12 cellular contexts compared by ENCODE assay signal in genomic region chr4:10158355-10158942, GRCh38. TPM values are rescaled to one million over a fixed set of nuclear protein-coding genes. Genes with fewer than 3 reads are reported as not detected.
DNase-seq lines count a peak whose midpoint lies in the region; ATAC-seq, FAIRE-seq and TF ChIP-seq lines count a peak whose summit lies in the region.
"Had no signal": no experiment of that assay in that cellular context is flagged by ENCODE, and none has a peak within 500 bp of the region (broad histone marks: within the 10 kb centered on the region; RNA-seq: fewer than 3 reads in every experiment).

No MANE protein-coding gene starts in this region.

- no peaks in the 10 kb centered on the region for H3K9me3 Mint-ChIP-seq in Calu3 (ENCODE audit: low read depth, unreplicated experiment)
- no peaks in the 10 kb centered on the region for H3K9me3 Mint-ChIP-seq in stimulated activated memory B cell treated with anti-CD40 and anti-IgM and Interleukin-4, amounts not matched to agents 10 μg/mL and 1 μg/mL and 100 μg/mL, for 72 hours

- peaks cover 20% of the 10 kb centered on the region for H3K27me3 Mint-ChIP-seq in Calu3 (ENCODE audit: unreplicated experiment)
- peaks cover 17% of the 10 kb centered on the region for H3K27me3 Mint-ChIP-seq in stimulated activated memory B cell treated with anti-CD40 and anti-IgM and Interleukin-4, amounts not matched to agents 10 μg/mL and 1 μg/mL and 100 μg/mL, for 72 hours

- H3K36me3 ChIP-seq in adipocyte (ENCODE audit: control insufficient read depth, insufficient read depth, low read length, severe bottlenecking) (no peaks in the 10 kb centered on the region), rectal smooth muscle tissue (ENCODE audit: control insufficient read depth, insufficient read depth, low read length) (no peaks in the 10 kb centered on the region)

- no peak overlapping the region for H3K27ac Mint-ChIP-seq in Calu3 (ENCODE audit: unreplicated experiment)
- no peak overlapping the region for H3K27ac Mint-ChIP-seq in stimulated activated memory B cell treated with anti-CD40 and anti-IgM and Interleukin-4, amounts not matched to agents 10 μg/mL and 1 μg/mL and 100 μg/mL, for 72 hours

- H3K36me3 Mint-ChIP-seq in Calu3 (ENCODE audit: insufficient read depth, unreplicated experiment): no peaks in the 10 kb centered on the region
- no peaks in the 10 kb centered on the region for H3K36me3 Mint-ChIP-seq in stimulated activated memory B cell treated with anti-CD40 and anti-IgM and Interleukin-4, amounts not matched to agents 10 μg/mL and 1 μg/mL and 100 μg/mL, for 72 hours

- no peak overlapping the region for H3K4me3 Mint-ChIP-seq in Calu3 (ENCODE audit: low read depth, unreplicated experiment)
- no peak overlapping the region for H3K4me3 Mint-ChIP-seq in stimulated activated memory B cell treated with anti-CD40 and anti-IgM and Interleukin-4, amounts not matched to agents 10 μg/mL and 1 μg/mL and 100 μg/mL, for 72 hours

- no TSS peak for BruUV-seq in Calu3 (replicated peaks; lab: Mats Ljungman, UMichigan)

- no peaks in the 10 kb centered on the region for H3K4me1 Mint-ChIP-seq in Calu3 (ENCODE audit: low read depth, unreplicated experiment)
- H3K4me1 Mint-ChIP-seq in stimulated activated memory B cell treated with anti-CD40 and anti-IgM and Interleukin-4, amounts not matched to agents 10 μg/mL and 1 μg/mL and 100 μg/mL, for 72 hours: peaks cover 7% of the 10 kb centered on the region

- H3K4me3 ChIP-seq in adipocyte (ENCODE audit: low read length) (no peak overlapping the region), fibroblast of villous mesenchyme (ENCODE audit: low read depth, low read length) (no peak overlapping the region), rectal smooth muscle tissue (ENCODE audit: low read length) (no peak overlapping the region)
- H3K4me3 ChIP-seq: coronary artery, PC-9, SK-N-MC, skin epidermis had no signal

- CTCF ChIA-PET in Calu3 (lab: Charles Lee): interaction anchor here (0.6 to 1.8 kb wide), 10 partner anchors 9 to 415 kb away, joined by 3 to 7 read pairs (median 3); no protein-coding TSS in a partner anchor

- peak overlapping the region; percentile 29 for H3K27ac ChIP-seq in rectal smooth muscle tissue (ENCODE audit: low read depth, low read length)
- H3K27ac ChIP-seq: coronary artery, PC-9, SK-N-MC had no signal

- no peaks in the 10 kb centered on the region for H3K9me3 ChIP-seq in adipocyte (ENCODE audit: control insufficient read depth, low read length)

- peaks cover 27% of the 10 kb centered on the region for H3K27me3 ChIP-seq in adipocyte (replicated peaks; ENCODE audit: control insufficient read depth, insufficient read depth, low read length)
- H3K27me3 ChIP-seq in rectal smooth muscle tissue (ENCODE audit: control insufficient read depth, insufficient read depth, low read length): no peaks in the 10 kb centered on the region

- no peak for TF ChIP-seq CTCF in Calu3 (IDR thresholded peaks at IDR 0.05; ENCODE audit: unreplicated experiment)
- no peak for TF ChIP-seq CTCF in fibroblast of villous mesenchyme (IDR thresholded peaks at IDR 0.05; ENCODE audit: insufficient read depth, low read depth, low read length)

- H3K4me1 ChIP-seq in adipocyte (ENCODE audit: control insufficient read depth, insufficient read depth, low read length): peaks cover 8% of the 10 kb centered on the region
- H3K4me1 ChIP-seq in rectal smooth muscle tissue (ENCODE audit: control insufficient read depth, insufficient read depth, low read length): peaks cover 12% of the 10 kb centered on the region

- H3K9ac ChIP-seq in adipocyte (ENCODE audit: low read length) (no peak overlapping the region), rectal smooth muscle tissue (ENCODE audit: low read length) (no peak overlapping the region)

- intact Hi-C loops in Calu3 (cut with micrococcal nuclease; ENCODE audit: unreplicated experiment): loop anchor here (5.0 kb wide), 1 partner anchor 389 kb away; no protein-coding TSS in a partner anchor

- ATAC-seq in stimulated activated memory B cell treated with anti-CD40 and anti-IgM and Interleukin-4, amounts not matched to agents 10 μg/mL and 1 μg/mL and 100 μg/mL, for 72 hours: no peak

- FAIRE-seq in HTR-8/SVneo (lab: Jason Lieb, UNC): no peak

- peak; percentile 9 for DNase-seq in Calu3
- peak; percentile 27 for DNase-seq in adipocyte (ENCODE audit: low read depth)
- peak; percentile 28 for DNase-seq in fibroblast of villous mesenchyme (ENCODE audit: low read depth)
- DNase-seq in HTR-8/SVneo (ENCODE audit: insufficient read length, low spot score): no peak
- no peak for DNase-seq in glomerular visceral epithelial cell (ENCODE audit: extremely low spot score)
- DNase-seq in NCI-H128 (lab: John Stamatoyannopoulos, UW; ENCODE audit: unreplicated experiment): no peak

RNA-seq across cellular contexts. Expression of gene WDR1, which starts 41.9 kb away (rescaled TPM):
- 188 and 199 TPM in 2 replicates for total RNA-seq in Calu3 (2022)
- total RNA-seq in fibroblast of villous mesenchyme: 436 and 516 TPM in 2 replicates

Comparison
In these comparisons a context has a peak if more than half of its experiments do, and no peak if none do; other contexts are left out.
1. DNase-seq: peak in Calu3 (single experiment), adipocyte (single experiment) and fibroblast of villous mesenchyme (single experiment); none in HTR-8/SVneo (single experiment), glomerular visceral epithelial cell (single experiment) and NCI-H128 (single experiment).